17 cellular contexts compared by ENCODE assay signal in the genomic region with DNA sequence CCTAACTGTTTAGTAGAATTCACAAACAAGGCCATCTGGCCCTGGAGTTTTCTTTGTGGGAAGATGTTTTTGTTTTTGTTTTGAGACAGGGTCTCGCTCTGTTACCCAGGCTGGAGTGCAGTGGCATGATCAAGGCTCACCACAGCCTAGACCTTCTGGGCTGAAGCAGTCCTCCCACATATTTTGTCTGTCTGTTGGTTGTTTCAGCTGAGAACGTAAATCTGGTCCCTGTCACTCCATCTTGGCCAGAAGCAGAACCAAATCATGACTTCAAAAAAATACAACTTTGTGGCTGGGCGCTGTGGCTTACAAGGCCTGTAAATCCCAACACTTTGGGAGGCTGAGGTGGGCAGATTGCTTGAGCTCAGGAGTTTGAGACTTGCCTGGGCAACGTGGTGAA. TPM values are rescaled to one million over a fixed set of nuclear protein-coding genes. Genes with fewer than 3 reads are reported as not detected.
"Had no signal": no experiment of that assay in that cellular context is flagged by ENCODE, and none has a peak within 500 bp of the region (broad histone marks: within the 10 kb centered on the region; RNA-seq: fewer than 3 reads in every experiment).

No MANE protein-coding gene starts in this region.

- DNase-seq: activated CD4-positive, alpha-beta T cell treated with anti-CD3 and anti-CD28 coated beads for 1 hour; activated CD4-positive, alpha-beta T cell treated with anti-CD3 and anti-CD28 coated beads, Interleukin-2, amount 50 U/mL, for 48 hours; activated naive CD4-positive, alpha-beta T cell treated with anti-CD3 and anti-CD28 coated beads, Interleukin-2, amount 50 U/mL, for 16 hours; effector memory CD8-positive, alpha-beta T cell; hippocampal formation; kidney; psoas muscle; stimulated activated CD4-positive, alpha-beta T cell treated with anti-CD3 and anti-CD28 coated beads, Interleukin-2, amount 100 ng/mL, for 48 hours; stimulated activated naive B cell treated with anti-CD40 and anti-IgM and Interleukin-4, amounts not matched to agents 10 μg/mL and 1 μg/mL and 100 μg/mL, for 72 hours; substantia nigra had no signal

- H3K27ac ChIP-seq: gastroesophageal sphincter, VCaP had no signal

- H3K27me3 ChIP-seq: gastroesophageal sphincter, tibial nerve had no signal

- H3K9me3 ChIP-seq: gastroesophageal sphincter, psoas muscle, tibial nerve had no signal

- ATAC-seq: effector memory CD8-positive, alpha-beta T cell; gastroesophageal sphincter; psoas muscle; stimulated activated naive B cell treated with anti-CD40 and anti-IgM and Interleukin-4, amounts not matched to agents 10 μg/mL and 1 μg/mL and 100 μg/mL, for 72 hours had no signal

- H3K4me3 ChIP-seq: gastroesophageal sphincter, psoas muscle, tibial nerve had no signal

RNA-seq across cellular contexts. Expression of a gene that starts 27.1 kb away (rescaled TPM):
- total RNA-seq: activated T-helper 2 cell treated with anti-CD3 and anti-CD28 coated beads, Interferon-gamma antibody, Interleukin-2, Interleukin-4, amounts not matched to agents 10 μg/mL and 5 μg/mL and 100 μg/mL, durations not matched to agents 14 hours and 24 hours and 36 hours; T-helper 1 cell treated with Interleukin-12 subunit alpha and Interleukin-12 subunit beta and Interleukin-4 antibody, amounts not matched to agents 30 ng/mL and 1 ng/mL, for 36 hours had no signal

RNA-seq across cellular contexts. Expression of a gene that starts 45.8 kb away (rescaled TPM):
- total RNA-seq: epithelial cell of proximal tubule; osteoblast; T-helper 1 cell treated with Interleukin-12 subunit alpha and Interleukin-12 subunit beta and Interleukin-4 antibody, amounts not matched to agents 30 ng/mL and 1 ng/mL, for 36 hours; tibial nerve had no signal
